1 cellular context compared by ENCODE assay signal in the genomic region with DNA sequence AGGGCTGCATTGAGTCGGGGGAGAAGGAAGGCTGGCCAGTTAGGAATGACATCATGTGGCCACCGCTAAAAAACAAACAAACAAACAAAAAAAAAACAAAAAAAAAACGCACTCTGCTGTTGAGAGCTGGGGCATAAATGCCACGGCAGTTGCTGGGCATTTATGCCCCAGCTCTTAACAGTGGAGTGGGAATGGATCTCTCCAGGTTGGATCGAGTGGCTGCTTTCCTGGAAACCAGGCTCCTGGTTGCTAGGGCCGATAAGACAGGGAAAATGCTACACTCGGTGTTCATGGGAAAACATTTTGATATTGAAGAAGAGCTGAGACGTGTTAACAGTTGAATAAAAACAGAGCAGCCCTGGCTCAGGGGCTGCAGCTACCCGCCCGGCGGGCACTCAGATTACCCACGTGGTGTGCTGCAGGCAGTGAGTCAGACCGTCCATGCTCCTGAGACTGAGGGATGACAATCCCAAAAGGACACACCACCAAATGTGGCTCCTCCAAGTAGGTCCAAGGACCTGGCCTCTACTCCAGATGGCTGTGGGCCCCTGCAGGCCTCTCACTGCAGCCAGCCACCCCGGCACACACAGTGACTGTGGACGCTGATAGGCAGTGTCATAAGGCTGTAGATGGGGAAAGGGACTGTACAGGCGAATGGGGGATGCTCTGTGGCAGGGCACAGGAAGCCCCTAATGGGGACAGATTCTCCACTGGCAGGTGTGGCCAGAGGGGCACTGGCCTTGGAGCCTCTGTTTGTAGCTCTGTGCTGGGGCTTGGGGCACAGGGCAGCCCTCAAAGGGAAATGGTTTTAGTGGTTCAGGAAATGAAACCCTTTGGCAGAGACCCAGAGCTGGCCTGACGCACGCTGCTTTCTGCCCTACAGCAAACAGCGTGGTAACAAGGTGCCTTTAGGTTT.
TF ChIP-seq lines count a peak whose summit lies in the region.

No MANE protein-coding gene starts in this region.

TF ChIP-seq in GM23338, 12 proteins besides CTCF, POLR2A, EP300 and RAD21 (continued from another document):
- TF ChIP-seq ZNF462 (CRISPR knock-in tag; IDR thresholded peaks at IDR 0.05): no peak
- TF ChIP-seq, protein P1, sequence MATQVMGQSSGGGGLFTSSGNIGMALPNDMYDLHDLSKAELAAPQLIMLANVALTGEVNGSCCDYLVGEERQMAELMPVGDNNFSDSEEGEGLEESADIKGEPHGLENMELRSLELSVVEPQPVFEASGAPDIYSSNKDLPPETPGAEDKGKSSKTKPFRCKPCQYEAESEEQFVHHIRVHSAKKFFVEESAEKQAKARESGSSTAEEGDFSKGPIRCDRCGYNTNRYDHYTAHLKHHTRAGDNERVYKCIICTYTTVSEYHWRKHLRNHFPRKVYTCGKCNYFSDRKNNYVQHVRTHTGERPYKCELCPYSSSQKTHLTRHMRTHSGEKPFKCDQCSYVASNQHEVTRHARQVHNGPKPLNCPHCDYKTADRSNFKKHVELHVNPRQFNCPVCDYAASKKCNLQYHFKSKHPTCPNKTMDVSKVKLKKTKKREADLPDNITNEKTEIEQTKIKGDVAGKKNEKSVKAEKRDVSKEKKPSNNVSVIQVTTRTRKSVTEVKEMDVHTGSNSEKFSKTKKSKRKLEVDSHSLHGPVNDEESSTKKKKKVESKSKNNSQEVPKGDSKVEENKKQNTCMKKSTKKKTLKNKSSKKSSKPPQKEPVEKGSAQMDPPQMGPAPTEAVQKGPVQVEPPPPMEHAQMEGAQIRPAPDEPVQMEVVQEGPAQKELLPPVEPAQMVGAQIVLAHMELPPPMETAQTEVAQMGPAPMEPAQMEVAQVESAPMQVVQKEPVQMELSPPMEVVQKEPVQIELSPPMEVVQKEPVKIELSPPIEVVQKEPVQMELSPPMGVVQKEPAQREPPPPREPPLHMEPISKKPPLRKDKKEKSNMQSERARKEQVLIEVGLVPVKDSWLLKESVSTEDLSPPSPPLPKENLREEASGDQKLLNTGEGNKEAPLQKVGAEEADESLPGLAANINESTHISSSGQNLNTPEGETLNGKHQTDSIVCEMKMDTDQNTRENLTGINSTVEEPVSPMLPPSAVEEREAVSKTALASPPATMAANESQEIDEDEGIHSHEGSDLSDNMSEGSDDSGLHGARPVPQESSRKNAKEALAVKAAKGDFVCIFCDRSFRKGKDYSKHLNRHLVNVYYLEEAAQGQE (IDR thresholded peaks at IDR 0.05; ENCODE audit: unreplicated experiment): no peak
- no peak for TF ChIP-seq JUNB (IDR thresholded peaks at IDR 0.05; ENCODE audit: unreplicated experiment)
- TF ChIP-seq ZNF114 (CRISPR knock-in tag; IDR thresholded peaks at IDR 0.05): no peak
